ENCODE assay signal across 12 cellular contexts in the genomic region with DNA sequence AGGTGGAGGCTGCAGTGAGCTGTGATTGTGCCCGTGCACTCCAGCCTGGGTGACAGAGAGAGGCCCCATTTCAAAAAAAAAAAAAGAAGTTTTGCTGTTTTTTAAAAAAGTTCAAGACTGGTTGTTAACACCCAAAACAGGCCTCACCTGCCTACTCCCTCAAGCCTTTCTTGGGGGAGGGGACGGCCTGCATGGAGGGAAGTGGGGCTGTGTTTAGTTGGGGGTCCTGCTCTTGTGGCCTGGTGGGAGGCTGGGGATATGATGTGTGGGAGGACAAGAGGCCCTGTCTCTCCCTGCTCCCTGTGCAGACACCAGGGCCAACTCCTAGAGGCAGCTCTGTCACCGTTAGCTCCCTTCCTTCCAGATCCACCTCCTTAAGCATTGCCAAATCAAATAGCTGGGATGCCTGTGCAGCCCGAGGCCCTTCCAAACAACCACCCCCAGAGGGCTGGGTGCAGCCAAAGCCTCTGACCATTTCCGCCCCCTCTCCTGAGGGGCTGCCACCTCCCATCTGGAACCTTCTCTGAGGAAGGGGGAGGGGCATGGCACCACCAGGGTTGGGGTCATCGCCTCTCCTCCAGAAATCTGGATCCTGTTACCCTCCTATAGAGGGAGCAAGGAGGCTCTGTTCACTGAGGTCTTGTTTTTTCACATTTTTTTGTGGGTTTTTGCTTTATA. TPM values are rescaled to one million over a fixed set of nuclear protein-coding genes. Genes with fewer than 3 reads are reported as not detected.
DNase-seq lines count a peak whose midpoint lies in the region; ATAC-seq and TF ChIP-seq lines count a peak whose summit lies in the region.
"Had no signal": no experiment of that assay in that cellular context is flagged by ENCODE, and none has a peak within 500 bp of the region (broad histone marks: within the 10 kb centered on the region; RNA-seq: fewer than 3 reads in every experiment).

No MANE protein-coding gene starts in this region.

- peak; percentile 58 for TF ChIP-seq CTCF in AG10803 (conservative IDR thresholded peaks at IDR 0.05; ENCODE audit: low read length)
- TF ChIP-seq CTCF in gastroesophageal sphincter (IDR thresholded peaks at IDR 0.05), result no peak
- peak; percentile 9 for TF ChIP-seq CTCF in progenitor cell of endocrine pancreas (IDR thresholded peaks at IDR 0.05; ENCODE audit: unreplicated experiment)

- no peak overlapping the region for H3K4me3 Mint-ChIP-seq in progenitor cell of endocrine pancreas (ENCODE audit: low read depth)
- no peak overlapping the region for H3K4me3 Mint-ChIP-seq in T-cell
- H3K4me3 Mint-ChIP-seq: CD8-positive, alpha-beta memory T cell had no signal

- H3K4me1 ChIP-seq in adipocyte (ENCODE audit: control insufficient read depth, insufficient read depth, low read length), result peaks cover 57% of the 10 kb centered on the region
- peaks cover 4 to 49% (median 18%) of the 10 kb centered on the region in 3 donors for H3K4me1 ChIP-seq in gastroesophageal sphincter

- H3K27me3 Mint-ChIP-seq in progenitor cell of endocrine pancreas, result no peaks in the 10 kb centered on the region
- H3K27me3 Mint-ChIP-seq in T-cell, result no peaks in the 10 kb centered on the region

- no peaks in the 10 kb centered on the region for H3K9me3 ChIP-seq in adipocyte (ENCODE audit: control insufficient read depth, low read length)
- no peaks in the 10 kb centered on the region for H3K9me3 ChIP-seq in gastroesophageal sphincter

- TF ChIP-seq POLR2A in gastroesophageal sphincter (IDR thresholded peaks at IDR 0.05), result no peak

- DNase-seq in AG10803 (ENCODE audit: low read depth) (peak; percentile 92), adipocyte (ENCODE audit: low read depth) (peak; percentile 87), progenitor cell of endocrine pancreas (ENCODE audit: low spot score, unreplicated experiment) (no peak), T-cell (no peak), RPMI8226 (no peak), HEK293T (ENCODE audit: extremely low spot score) (no peak)
- DNase-seq in activated CD4-positive, CD25-positive, alpha-beta regulatory T cell treated with anti-CD3 and anti-CD28 coated beads, Interleukin-2, amount 50 U/mL, for 72 hours, result no peak
- DNase-seq: anterior cingulate cortex; CD8-positive, alpha-beta memory T cell; NCI-H1930 had no signal

- H3K27ac Mint-ChIP-seq in progenitor cell of endocrine pancreas, result no peak overlapping the region
- no peak overlapping the region for H3K27ac Mint-ChIP-seq in T-cell

- no peak overlapping the region for H3K4me3 ChIP-seq in AG10803 (ENCODE audit: low read length)
- no peak overlapping the region for H3K4me3 ChIP-seq in adipocyte (ENCODE audit: low read length)
- no peak overlapping the region for H3K4me3 ChIP-seq in gastroesophageal sphincter

- H3K9me3 Mint-ChIP-seq in progenitor cell of endocrine pancreas (ENCODE audit: low read depth) (no peaks in the 10 kb centered on the region), T-cell (no peaks in the 10 kb centered on the region)
- H3K9me3 Mint-ChIP-seq: CD8-positive, alpha-beta memory T cell had no signal

- POLR2A ChIA-PET in T-cell (lab: Charles Lee) (no interaction called here), HEK293T (lab: Yijun Ruan, JAX) (interaction anchor here (0.5 kb wide), 1 partner anchor 125 kb away, joined by 3 read pairs; no protein-coding TSS in a partner anchor)

- no peaks in the 10 kb centered on the region for H3K27me3 ChIP-seq in adipocyte (replicated peaks; ENCODE audit: control insufficient read depth, insufficient read depth, low read length)
- no peaks in the 10 kb centered on the region for H3K27me3 ChIP-seq in gastroesophageal sphincter

- CTCF ChIA-PET in T-cell (lab: Charles Lee) (interaction anchor here in 1 of 2 donors (1.3 kb wide), 1 partner anchor 12 kb away, joined by 4 read pairs; no protein-coding TSS in a partner anchor), HEK293T (lab: Yijun Ruan, JAX) (interaction anchor here (0.6 to 2.8 kb wide), 2 partner anchors 14 to 245 kb away, joined by 4 to 10 read pairs; no protein-coding TSS in a partner anchor)

- H3K36me3 Mint-ChIP-seq in progenitor cell of endocrine pancreas (ENCODE audit: insufficient read depth) (no peaks in the 10 kb centered on the region), T-cell (no peaks in the 10 kb centered on the region)
- H3K36me3 Mint-ChIP-seq: CD8-positive, alpha-beta memory T cell had no signal

- H3K4me1 Mint-ChIP-seq in progenitor cell of endocrine pancreas (ENCODE audit: low read depth) (no peaks in the 10 kb centered on the region), T-cell (peaks cover 5 to 16% (median 8%) of the 10 kb centered on the region in 3 donors)
- H3K4me1 Mint-ChIP-seq: CD8-positive, alpha-beta memory T cell had no signal

- peak overlapping the region; percentile 73 for H3K9ac ChIP-seq in adipocyte (ENCODE audit: low read length)

- no peak for TF ChIP-seq EP300 in gastroesophageal sphincter (IDR thresholded peaks at IDR 0.05)

- peak; percentile 64 for ATAC-seq in gastroesophageal sphincter
- ATAC-seq in T-cell (replicated peaks in 1 of 4), result no peak

- H3K36me3 ChIP-seq in adipocyte (ENCODE audit: control insufficient read depth, insufficient read depth, low read length, severe bottlenecking) (no peaks in the 10 kb centered on the region), gastroesophageal sphincter (no peaks in the 10 kb centered on the region)

- peak overlapping the region in 2 of 4 donors; percentile 83 to 84 for H3K27ac ChIP-seq in gastroesophageal sphincter

- WGBS in gastroesophageal sphincter (ENCODE audit: low coverage in 1 of 2), 2 donors, result 86 to 100% methylated on average over 1 to 3 of the region's 6 CpGs

TF ChIP-seq in HEK293T, 16 proteins besides CTCF, POLR2A, EP300 and RAD21:
- no peak for TF ChIP-seq L3MBTL2 (conservative IDR thresholded peaks at IDR 0.05)
- TF ChIP-seq HDGF (IDR thresholded peaks at IDR 0.05; ENCODE audit: borderline replicate concordance), result no peak
- TF ChIP-seq ARNT (IDR thresholded peaks at IDR 0.05), result no peak
- TF ChIP-seq FOXA1 (IDR thresholded peaks at IDR 0.05), result no peak
- no peak for TF ChIP-seq ZNF384 (IDR thresholded peaks at IDR 0.05)
- no peak for TF ChIP-seq LEF1 (IDR thresholded peaks at IDR 0.05; ENCODE audit: borderline replicate concordance)
- no peak for TF ChIP-seq FOXK2 (IDR thresholded peaks at IDR 0.05)
- TF ChIP-seq ELF4 (IDR thresholded peaks at IDR 0.05), result no peak
- TF ChIP-seq, protein P1, sequence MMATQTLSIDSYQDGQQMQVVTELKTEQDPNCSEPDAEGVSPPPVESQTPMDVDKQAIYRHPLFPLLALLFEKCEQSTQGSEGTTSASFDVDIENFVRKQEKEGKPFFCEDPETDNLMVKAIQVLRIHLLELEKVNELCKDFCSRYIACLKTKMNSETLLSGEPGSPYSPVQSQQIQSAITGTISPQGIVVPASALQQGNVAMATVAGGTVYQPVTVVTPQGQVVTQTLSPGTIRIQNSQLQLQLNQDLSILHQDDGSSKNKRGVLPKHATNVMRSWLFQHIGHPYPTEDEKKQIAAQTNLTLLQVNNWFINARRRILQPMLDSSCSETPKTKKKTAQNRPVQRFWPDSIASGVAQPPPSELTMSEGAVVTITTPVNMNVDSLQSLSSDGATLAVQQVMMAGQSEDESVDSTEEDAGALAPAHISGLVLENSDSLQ (IDR thresholded peaks at IDR 0.05), result no peak
- TF ChIP-seq FOXM1 (IDR thresholded peaks at IDR 0.05; ENCODE audit: borderline replicate concordance), result no peak
- no peak for TF ChIP-seq SUZ12 (IDR thresholded peaks at IDR 0.05)
- TF ChIP-seq CTBP1 (IDR thresholded peaks at IDR 0.05; ENCODE audit: borderline replicate concordance), result no peak
- TF ChIP-seq BHLHE40 (IDR thresholded peaks at IDR 0.05; ENCODE audit: borderline replicate concordance), result no peak
- TF ChIP-seq SP1 (IDR thresholded peaks at IDR 0.05), result no peak
- TF ChIP-seq TARDBP (IDR thresholded peaks at IDR 0.05), result no peak
- TF ChIP-seq NFRKB (IDR thresholded peaks at IDR 0.05), result no peak

RNA-seq across cellular contexts. Expression of a gene that starts 32.9 kb away (rescaled TPM):
- total RNA-seq in gastroesophageal sphincter (under 1 TPM in 1 of 4 donors, not detected in 3; 0.54 TPM), progenitor cell of endocrine pancreas (not detected in 2 replicates), T-cell (under 1 TPM in 1 of 5 donors, not detected in 4; 0.35 TPM)
- total RNA-seq: CD8-positive, alpha-beta memory T cell had no signal

RNA-seq across cellular contexts. Expression of a gene that starts 40.9 kb away (rescaled TPM):
- total RNA-seq in gastroesophageal sphincter, result 10 to 100 TPM in 1 of 4 donors, 1 to 10 TPM in 3; 2.9 to 16.2 (median 8.9) TPM
- total RNA-seq in progenitor cell of endocrine pancreas, result 9.0 and 9.2 TPM in 2 replicates
- 1 to 10 TPM; 1.0 to 2.4 (median 1.9) TPM for total RNA-seq in T-cell

RNA-seq across cellular contexts. Expression of a gene that starts 41.4 kb away (rescaled TPM):
- 10 to 100 TPM; 44.3 to 75.8 (median 51.8) TPM for total RNA-seq in gastroesophageal sphincter
- 80.6 and 82.1 TPM in 2 replicates for total RNA-seq in progenitor cell of endocrine pancreas
- total RNA-seq in T-cell, result 100 to 1,000 TPM in 2 of 5 donors, 10 to 100 TPM in 3; 73.8 to 106 (median 93.7) TPM

RNA-seq across cellular contexts. Expression of a gene that starts 44.5 kb away (rescaled TPM):
- 1 to 10 TPM in 2 of 4 donors, under 1 TPM in 2; 0.62 to 2.5 (median 1.1) TPM for total RNA-seq in gastroesophageal sphincter
- 10.5 and 11.9 TPM in 2 replicates for total RNA-seq in progenitor cell of endocrine pancreas
- total RNA-seq in T-cell, result under 1 TPM in 1 of 5 donors, not detected in 4; 0.18 TPM
- total RNA-seq: CD8-positive, alpha-beta memory T cell had no signal

RNA-seq across cellular contexts. Expression of a gene that starts 49.9 kb away (rescaled TPM):
- total RNA-seq in gastroesophageal sphincter, result not detected
- 0.91 and 0.96 TPM in 2 replicates for total RNA-seq in progenitor cell of endocrine pancreas
- not detected for total RNA-seq in T-cell
- total RNA-seq: CD8-positive, alpha-beta memory T cell; lung microvascular endothelial cell had no signal

Comparison
In these comparisons a context has a peak if more than half of its experiments do, and no peak if none do; other contexts are left out.
1. DNase-seq: peak in AG10803 (single experiment) and adipocyte (single experiment); none in progenitor cell of endocrine pancreas (single experiment), T-cell (0 of 34), RPMI8226 (single experiment), HEK293T (single experiment) and activated CD4-positive, CD25-positive, alpha-beta regulatory T cell treated with anti-CD3 and anti-CD28 coated beads, Interleukin-2, amount 50 U/mL, for 72 hours (single experiment).
2. CTCF ChIP-seq: peak in AG10803 (single experiment) and progenitor cell of endocrine pancreas (single experiment); none in gastroesophageal sphincter (0 of 4).